ENCODE assay signal across 9 cellular contexts in the genomic region with DNA sequence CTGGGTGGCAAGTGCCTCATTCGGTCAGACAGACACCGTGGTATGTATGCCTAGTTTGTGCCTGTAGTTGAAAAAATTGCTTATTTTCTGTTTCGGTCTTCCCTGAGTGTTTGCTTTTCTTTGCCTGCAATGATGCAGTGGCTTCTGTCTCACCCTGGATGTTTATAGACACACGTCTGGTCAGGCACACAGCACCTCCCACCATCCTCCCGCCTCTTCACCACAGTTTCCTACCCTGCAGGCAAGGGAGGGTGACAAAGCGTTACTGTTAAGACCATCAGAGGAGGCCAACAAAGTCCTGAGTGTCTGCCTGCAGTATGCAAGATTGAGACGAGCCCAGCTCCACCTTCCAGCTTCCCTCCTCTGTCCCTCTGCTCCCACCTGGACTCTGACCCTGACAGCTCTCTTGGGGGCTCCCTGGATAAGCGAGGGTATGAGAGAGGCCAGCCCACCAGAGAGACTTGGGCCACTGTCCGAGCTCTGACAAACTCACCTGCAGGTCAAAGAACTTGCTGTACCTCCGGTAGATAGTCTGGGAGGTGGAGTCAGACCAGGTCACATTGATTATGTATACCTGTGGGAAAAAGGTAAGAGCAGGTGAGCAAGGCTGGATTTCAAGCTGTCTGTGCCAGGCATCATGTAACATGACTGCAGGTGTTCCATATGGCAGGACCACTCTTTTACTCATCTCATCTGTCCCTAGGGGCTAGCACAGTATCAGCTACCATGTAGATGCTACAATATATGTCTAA. TPM values are rescaled to one million over a fixed set of nuclear protein-coding genes. Genes with fewer than 3 reads are reported as not detected.
DNase-seq lines count a peak whose midpoint lies in the region; ATAC-seq and TF ChIP-seq lines count a peak whose summit lies in the region.
"Had no signal": no experiment of that assay in that cellular context is flagged by ENCODE, and none has a peak within 500 bp of the region (broad histone marks: within the 10 kb centered on the region; RNA-seq: fewer than 3 reads in every experiment).

No MANE protein-coding gene starts in this region.

- WGBS in GM23248 (ENCODE audit: low coverage in 1 of 2, low lambda C conversion rate in 2 of 2, missing lambda C conversion rate in 2 of 2), 2 experiments: 88 to 89% methylated on average over 10 of the region's 10 CpGs

- H3K9me3 Mint-ChIP-seq in activated naive CD4-positive, alpha-beta T cell treated with anti-CD3 and anti-CD28 coated beads, Interleukin-2, amount 50 U/mL, for 72 hours: no peaks in the 10 kb centered on the region
- H3K9me3 Mint-ChIP-seq: brain had no signal

- H3K9me3 ChIP-seq in GM23248 (ENCODE audit: low read depth): no peaks in the 10 kb centered on the region
- H3K9me3 ChIP-seq in tibial artery: no peaks in the 10 kb centered on the region

- in situ Hi-C loops in GM23248 (cut with MboI) (no loop called here), ACHN (cut with HindIII; ENCODE audit: low pct_ligation_motif_present, low pct_unique_long_range_greater_than_20kb, low sequenced_read_pairs) (no loop called here)

- H3K36me3 ChIP-seq in GM23248 (ENCODE audit: low read depth) (no peaks in the 10 kb centered on the region), tibial artery (peaks cover 0 to 19% (median 8%) of the 10 kb centered on the region in 3 donors)

- no peaks in the 10 kb centered on the region for H3K27me3 ChIP-seq in GM23248 (replicated peaks; ENCODE audit: insufficient read depth)
- H3K27me3 ChIP-seq in tibial artery: no peaks in the 10 kb centered on the region

- peak; percentile 66 for DNase-seq in EL
- DNase-seq in GM23248: peak; percentile 22
- DNase-seq in NCI-H2171 treated with DMSO at 0.1 percent for 48 hours (lab: John Stamatoyannopoulos, UW): peak; percentile 95
- DNase-seq in activated naive CD4-positive, alpha-beta T cell treated with anti-CD3 and anti-CD28 coated beads, Interleukin-2, amount 50 U/mL, for 72 hours (ENCODE audit: low spot score in 2 of 2): no peak
- peak in 2 of 3 donors; percentile 5 to 8 for DNase-seq in stimulated activated CD4-positive, alpha-beta T cell treated with anti-CD3 and anti-CD28 coated beads, TNF-alpha, amount 100 ng/mL, for 1 hour (ENCODE audit: low read depth in 3 of 3, low spot score in 1 of 3)
- no peak for DNase-seq in tibial artery
- no peak for DNase-seq in occipital lobe (lab: John Stamatoyannopoulos, UW)
- no peak for DNase-seq in ACHN

- no peak overlapping the region for H3K9ac ChIP-seq in GM23248

- H4K20me1 ChIP-seq in GM23248 (ENCODE audit: insufficient read depth): no peaks in the 10 kb centered on the region

- no peak overlapping the region for H3K4me3 ChIP-seq in GM23248
- H3K4me3 ChIP-seq in tibial artery: no peak overlapping the region

- H3K79me2 ChIP-seq in GM23248 (ENCODE audit: insufficient read depth): no peaks in the 10 kb centered on the region

- H3K36me3 Mint-ChIP-seq in activated naive CD4-positive, alpha-beta T cell treated with anti-CD3 and anti-CD28 coated beads, Interleukin-2, amount 50 U/mL, for 72 hours: no peaks in the 10 kb centered on the region

- H3K4me1 ChIP-seq in GM23248 (ENCODE audit: insufficient read depth): peaks cover 5% of the 10 kb centered on the region
- H3K4me1 ChIP-seq in tibial artery: no peaks in the 10 kb centered on the region

- H3K9me2 ChIP-seq in GM23248 (ENCODE audit: insufficient read depth): no peaks in the 10 kb centered on the region

- H3K27ac Mint-ChIP-seq in activated naive CD4-positive, alpha-beta T cell treated with anti-CD3 and anti-CD28 coated beads, Interleukin-2, amount 50 U/mL, for 72 hours: peak overlapping the region in 1 of 2 donors; percentile 61

- peak; percentile 78 to 87 for ATAC-seq in activated naive CD4-positive, alpha-beta T cell treated with anti-CD3 and anti-CD28 coated beads, Interleukin-2, amount 50 U/mL, for 72 hours

- H3F3A ChIP-seq in GM23248 (ENCODE audit: insufficient read depth): no peaks in the 10 kb centered on the region

- no peak overlapping the region for H3K27ac ChIP-seq in GM23248
- H3K27ac ChIP-seq in tibial artery: no peak overlapping the region

- TF ChIP-seq CTCF in tibial artery (IDR thresholded peaks at IDR 0.05): no peak

- intact Hi-C loops in tibial artery (cut with DNase I; ENCODE audit: low total_unique reads): no loop called here

- H3K4me2 ChIP-seq in GM23248 (ENCODE audit: unreplicated experiment): no peak overlapping the region

- H2AFZ ChIP-seq in GM23248: no peak overlapping the region

RNA-seq across cellular contexts. Expression of a gene that starts 54.4 kb away (rescaled TPM):
- total RNA-seq in GM23248 (2014; rRNA removed; shearing (Covaris generic)): 58.0 and 64.0 TPM in 2 replicates
- 31.4 and 34.0 TPM in 2 replicates for polyA plus RNA-seq in GM23248 (2016; fragmentation: Nextera tagmentation; extraction: Ambion mirVana)
- 10 to 100 TPM in 1 of 2 donors, 1 to 10 TPM in 1; 8.7 to 13.7 TPM for total RNA-seq in activated naive CD4-positive, alpha-beta T cell treated with anti-CD3 and anti-CD28 coated beads, Interleukin-2, amount 50 U/mL, for 72 hours
- total RNA-seq in occipital lobe: 8.7 TPM

Comparison
In these comparisons a context has a peak if more than half of its experiments do, and no peak if none do; other contexts are left out.
1. DNase-seq: peak in EL (single experiment), GM23248 (single experiment), NCI-H2171 treated with DMSO at 0.1 percent for 48 hours (single experiment) and stimulated activated CD4-positive, alpha-beta T cell treated with anti-CD3 and anti-CD28 coated beads, TNF-alpha, amount 100 ng/mL, for 1 hour (2 of 3); none in activated naive CD4-positive, alpha-beta T cell treated with anti-CD3 and anti-CD28 coated beads, Interleukin-2, amount 50 U/mL, for 72 hours (0 of 2), tibial artery (0 of 2), occipital lobe (single experiment) and ACHN (single experiment).